In genomic region chr10:86306628-86307278, GRCh38 we compare ENCODE assay signal across 13 cellular contexts. TPM values are rescaled to one million over a fixed set of nuclear protein-coding genes. Genes with fewer than 3 reads are reported as not detected.
DNase-seq lines count a peak whose midpoint lies in the region; ATAC-seq lines count a peak whose summit lies in the region.
"Had no signal": no experiment of that assay in that cellular context is flagged by ENCODE, and none has a peak within 500 bp of the region (broad histone marks: within the 10 kb centered on the region; RNA-seq: fewer than 3 reads in every experiment).

No MANE protein-coding gene starts in this region.

- H4K8ac ChIP-seq in neuronal stem cell (ENCODE audit: low read depth, low read length): no peak overlapping the region

- H3K79me1 ChIP-seq in neuronal stem cell (ENCODE audit: low read depth, low read length): no peaks in the 10 kb centered on the region

- H3K9me3 ChIP-seq in neuronal stem cell (replicated peaks in 1 of 2; ENCODE audit: control insufficient read depth in 2 of 2, insufficient read depth in 1 of 2, low read depth in 1 of 2, low read length in 2 of 2): no peaks in the 10 kb centered on the region

- no peak overlapping the region for H3K4ac ChIP-seq in neuronal stem cell (ENCODE audit: low read length)

- no peak overlapping the region for H3K27ac ChIP-seq in neuronal stem cell (replicated peaks; ENCODE audit: low read length)

- H3K4me1 ChIP-seq in neuronal stem cell (ENCODE audit: control insufficient read depth in 2 of 2, insufficient read depth in 1 of 2, low read depth in 1 of 2, low read length in 2 of 2): peaks cover 0 to 6% of the 10 kb centered on the region in 2 donors

- H3K9ac ChIP-seq in neuronal stem cell (ENCODE audit: low read depth, low read length, poor library complexity): no peak overlapping the region

- H2AK5ac ChIP-seq in neuronal stem cell (ENCODE audit: low read depth, low read length): no peak overlapping the region

- DNase-seq in activated CD8-positive, alpha-beta memory T cell treated with anti-CD3 and anti-CD28 coated beads, Interleukin-2, amount 50 U/mL, for 48 hours: peak; percentile 59
- no peak for DNase-seq in activated CD8-positive, alpha-beta memory T cell treated with anti-CD3 and anti-CD28 coated beads, Interleukin-2, amount 50 U/mL, for 4 hours
- DNase-seq in NCI-H460 (ENCODE audit: extremely low read depth, low read depth): peak; percentile 15
- peak; percentile 2 to 25 for DNase-seq in dermis microvascular lymphatic vessel endothelial cell (ENCODE audit: low read depth in 2 of 2)
- peak; percentile 67 for DNase-seq in neuronal stem cell (ENCODE audit: low spot score)
- no peak for DNase-seq in middle frontal gyrus (ENCODE audit: extremely low spot score, low spot score)
- DNase-seq: activated B cell treated with CpG ODN at 0.5 μM for 24 hours, H9, hypothalamus, NCI-H748 treated with DMSO at 0.1 percent for 48 hours had no signal

- H3K23ac ChIP-seq in neuronal stem cell (ENCODE audit: low read depth, low read length, poor library complexity): no peak overlapping the region

- no peak overlapping the region for H3K18ac ChIP-seq in neuronal stem cell (ENCODE audit: low read length)

- no peak overlapping the region for H2BK120ac ChIP-seq in neuronal stem cell (ENCODE audit: low read depth, low read length)

- no CpG with 5 or more reads among the region's 6 CpGs for WGBS in neuronal stem cell (ENCODE audit: extremely low coverage in 2 of 2, insufficient read length in 2 of 2, insufficient replicate concordance in 1 of 2), 2 donors

- no peak overlapping the region for H3K14ac ChIP-seq in neuronal stem cell (ENCODE audit: low read length)

- no peak overlapping the region for H3K4me2 ChIP-seq in neuronal stem cell (ENCODE audit: insufficient read depth, low read length, poor library complexity, severe bottlenecking)

- no peak overlapping the region for H2AFZ ChIP-seq in neuronal stem cell (ENCODE audit: low read length)

- H4K91ac ChIP-seq in neuronal stem cell (ENCODE audit: low read depth, low read length, poor library complexity): no peak overlapping the region

- no peaks in the 10 kb centered on the region for H3K36me3 ChIP-seq in neuronal stem cell (replicated peaks in 1 of 2; ENCODE audit: control insufficient read depth in 2 of 2, insufficient read depth in 2 of 2, low read length in 2 of 2)

- ATAC-seq in GM21825 (IDR thresholded peaks at IDR 0.05; ENCODE audit: unreplicated experiment) (no peak), GM18517 (IDR thresholded peaks at IDR 0.05; ENCODE audit: unreplicated experiment) (no peak)

- no peaks in the 10 kb centered on the region for H3K27me3 ChIP-seq in neuronal stem cell (ENCODE audit: control insufficient read depth in 3 of 3, insufficient read depth in 3 of 3, low read depth in 1 of 3, low read length in 3 of 3)

- no peak overlapping the region for H2BK5ac ChIP-seq in neuronal stem cell (ENCODE audit: low read length)

- H3K4me3 ChIP-seq in neuronal stem cell (ENCODE audit: low read length in 2 of 2): no peak overlapping the region

- no peak overlapping the region for H2BK15ac ChIP-seq in neuronal stem cell (ENCODE audit: low read length)

- H2BK12ac ChIP-seq in neuronal stem cell (ENCODE audit: low read length): no peak overlapping the region

RNA-seq across cellular contexts. Expression of gene GRID1, which starts 59.8 kb away (rescaled TPM):
- total RNA-seq in NCI-H460 (2014; rRNA removed; shearing (Covaris generic)): 0.05 and 0.09 TPM in 2 replicates
- polyA plus RNA-seq in NCI-H460 (2014; cell fraction: nucleus; rRNA removed): 0.15 TPM in 1 of 2 replicates, not detected in the other
- under 0.01 TPM in 1 of 2 replicates, not detected in the other for total RNA-seq in dermis microvascular lymphatic vessel endothelial cell
- polyA plus RNA-seq in neuronal stem cell (2013, experiment 1 of 2): 0.70 TPM
- 0.89 TPM for polyA plus RNA-seq in neuronal stem cell (2013, experiment 2 of 2)
- total RNA-seq: activated B cell treated with CpG ODN at 0.5 μM for 24 hours, osteoblast had no signal

Comparison
In these comparisons a context has a peak if more than half of its experiments do, and no peak if none do; other contexts are left out.
1. DNase-seq: peak in activated CD8-positive, alpha-beta memory T cell treated with anti-CD3 and anti-CD28 coated beads, Interleukin-2, amount 50 U/mL, for 48 hours (single experiment), NCI-H460 (single experiment), dermis microvascular lymphatic vessel endothelial cell (2 of 2) and neuronal stem cell (single experiment); none in activated CD8-positive, alpha-beta memory T cell treated with anti-CD3 and anti-CD28 coated beads, Interleukin-2, amount 50 U/mL, for 4 hours (single experiment) and middle frontal gyrus (single experiment).